25 cellular contexts compared by ENCODE assay signal in the genomic region with DNA sequence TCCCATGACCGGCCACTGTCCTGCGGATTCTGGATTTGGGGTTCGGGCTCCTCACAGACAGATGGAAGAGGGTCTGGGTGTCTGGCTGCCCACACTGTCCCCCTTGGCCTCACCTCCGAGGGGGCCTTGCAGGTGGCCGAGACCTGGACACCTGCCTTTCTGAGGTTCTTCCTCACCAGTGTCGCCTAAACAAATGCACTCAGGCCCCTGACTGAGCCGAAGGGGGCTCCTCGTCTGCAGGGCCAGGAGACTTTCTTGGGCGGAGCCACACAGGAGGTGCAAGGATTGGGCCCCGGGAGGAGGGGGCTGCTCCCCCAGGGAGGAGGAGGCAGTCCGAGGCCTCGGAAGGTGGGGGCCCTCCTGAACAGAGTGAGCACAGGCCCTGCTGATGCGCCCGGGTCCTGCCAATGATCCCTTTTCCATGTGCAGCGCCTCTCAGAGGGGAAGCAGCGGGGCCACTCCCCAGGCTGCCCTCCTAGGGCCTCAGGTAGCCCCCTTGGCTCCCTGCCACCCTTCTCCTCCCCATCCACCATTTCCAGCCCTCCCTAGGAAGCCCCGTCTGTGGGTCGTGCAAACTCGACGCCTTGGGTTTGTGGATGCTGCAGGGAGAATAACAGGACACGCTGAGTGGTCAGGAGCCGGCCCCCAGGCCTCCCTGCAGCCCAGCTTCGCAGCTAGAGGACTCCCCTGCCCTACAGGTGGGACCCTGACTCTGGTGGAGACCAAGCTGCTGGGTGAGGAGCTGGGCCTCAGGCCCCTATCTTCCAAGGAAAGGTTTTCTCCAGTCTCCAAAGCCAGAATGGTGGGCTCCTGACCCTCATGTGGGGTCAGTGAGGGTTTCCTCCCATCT.
A peak's percentile ranks its signal among the peaks of the same experiment; 100 is the strongest.
DNase-seq lines count a peak whose midpoint lies in the region; ATAC-seq and TF ChIP-seq lines count a peak whose summit lies in the region.
"Had no signal": no experiment of that assay in that cellular context is flagged by ENCODE, and none has a peak within 500 bp of the region (broad histone marks: within the 10 kb centered on the region; RNA-seq: fewer than 3 reads in every experiment).

No MANE protein-coding gene starts in this region.

- in situ Hi-C loops in IMR-90 (cut with MboI; ENCODE audit: low sequenced_read_pairs): no loop called here

- peak overlapping the region; percentile 61 for H2AK9ac ChIP-seq in IMR-90 (replicated peaks; ENCODE audit: low read depth, low read length, poor library complexity)

- H3K9ac ChIP-seq in IMR-90 (ENCODE audit: low read depth, low read length): no peak overlapping the region
- H3K9ac ChIP-seq in mesenchymal stem cell (ENCODE audit: low read length): no peak overlapping the region
- H3K9ac ChIP-seq: BLaER1 had no signal

- H2BK15ac ChIP-seq in IMR-90 (ENCODE audit: low read depth, low read length) (peak overlapping the region; percentile 91; the same call in 2 of the 3 replicates), mesenchymal stem cell (ENCODE audit: low read depth, poor library complexity, severe bottlenecking) (peak overlapping the region; percentile 54)

- no peak overlapping the region; the same call in 1 of the 2 replicates for H3K18ac ChIP-seq in IMR-90 (ENCODE audit: low read depth, low read length)
- H3K18ac ChIP-seq in mesenchymal stem cell (ENCODE audit: low read depth in 1 of 2, low read length in 2 of 2): peak overlapping the region in 1 of 2 experiments; percentile 13

- TF ChIP-seq CTCF in IMR-90 (conservative IDR thresholded peaks at IDR 0.05; ENCODE audit: low read depth, low read length): no peak
- no peak for TF ChIP-seq CTCF in osteoblast (IDR thresholded peaks at IDR 0.05; ENCODE audit: extremely low read depth, low read depth, low read length)
- no peak for TF ChIP-seq CTCF in GM20000 (IDR thresholded peaks at IDR 0.05; ENCODE audit: extremely low read depth, missing control alignments)

- peak overlapping the region; percentile 13; the same call in 1 of the 2 replicates for H4K5ac ChIP-seq in IMR-90 (ENCODE audit: low read depth, low read length)

- POLR2A ChIA-PET in IMR-90 (lab: Charles Lee; ENCODE audit: unreplicated experiment): no interaction called here

- H3K14ac ChIP-seq in IMR-90 (replicated peaks; ENCODE audit: low read depth, low read length) (no peak overlapping the region), mesenchymal stem cell (ENCODE audit: low read length in 2 of 2) (no peak overlapping the region)

- H2BK120ac ChIP-seq in IMR-90 (ENCODE audit: low read depth, low read length): peak overlapping the region; percentile 85
- H2BK120ac ChIP-seq in mesenchymal stem cell (ENCODE audit: low read depth, low read length): no peak overlapping the region

- no peaks in the 10 kb centered on the region for H4K20me1 ChIP-seq in IMR-90 (ENCODE audit: insufficient read depth, low read length)
- H4K20me1 ChIP-seq in osteoblast (ENCODE audit: insufficient read depth, low read length): no peaks in the 10 kb centered on the region
- H4K20me1 ChIP-seq: BLaER1 had no signal

- H2BK5ac ChIP-seq in IMR-90 (ENCODE audit: low read depth, low read length, poor library complexity, severe bottlenecking) (no peak overlapping the region), mesenchymal stem cell (ENCODE audit: low read depth, low read length, poor library complexity, severe bottlenecking) (no peak overlapping the region)

- H3K56ac ChIP-seq in IMR-90 (ENCODE audit: extremely low read depth, insufficient read depth, low read length): no peak overlapping the region

- peak overlapping the region; percentile 17 to 57 for H2BK12ac ChIP-seq in mesenchymal stem cell (ENCODE audit: low read length in 2 of 2)

- H4K8ac ChIP-seq in IMR-90 (ENCODE audit: low read depth in 2 of 2, low read length in 2 of 2) (no peak overlapping the region; a peak in 1 of 4 replicates), mesenchymal stem cell (ENCODE audit: low read length) (no peak overlapping the region)

- H3K4me2 ChIP-seq in IMR-90 (ENCODE audit: low read depth, low read length) (no peak overlapping the region), mesenchymal stem cell (ENCODE audit: low read length, poor library complexity, severe bottlenecking) (no peak overlapping the region), osteoblast (ENCODE audit: insufficient read depth, low read length) (no peak overlapping the region)
- H3K4me2 ChIP-seq: A549, BLaER1 had no signal

- CTCF ChIA-PET in IMR-90 (lab: Yijun Ruan, JAX): no interaction called here

- dilution Hi-C loops in IMR-90 (cut with HindIII; ENCODE audit: low sequenced_read_pairs, unreplicated experiment): no loop called here

- H3K36me3 ChIP-seq in IMR-90 (ENCODE audit: control insufficient read depth, insufficient read depth, low read length) (no peaks in the 10 kb centered on the region), mesenchymal stem cell (ENCODE audit: control insufficient read depth in 1 of 2, insufficient read depth in 2 of 2, low read depth in 1 of 2, low read length in 2 of 2) (no peaks in the 10 kb centered on the region), osteoblast (ENCODE audit: insufficient read depth, low read length) (no peaks in the 10 kb centered on the region)
- H3K36me3 ChIP-seq: BE2C, BLaER1 had no signal

- TF ChIP-seq RAD21 in IMR-90 (IDR thresholded peaks at IDR 0.05; ENCODE audit: low read length): no peak

- H3K4ac ChIP-seq in IMR-90 (ENCODE audit: low read depth, low read length) (peak overlapping the region; percentile 40), mesenchymal stem cell (ENCODE audit: low read depth in 1 of 2, low read length in 2 of 2) (no peak overlapping the region)

- no peak overlapping the region for H3K4me3 ChIP-seq in IMR-90 (ENCODE audit: insufficient read depth, low read depth, low read length)
- no peak overlapping the region for H3K4me3 ChIP-seq in mesenchymal stem cell (ENCODE audit: insufficient read depth in 1 of 2, low read depth in 1 of 2, low read length in 2 of 2)
- no peak overlapping the region for H3K4me3 ChIP-seq in osteoblast (ENCODE audit: insufficient read depth, low read length)
- H3K4me3 ChIP-seq: A549, BLaER1, GM12878 had no signal

- H3K27me3 ChIP-seq in IMR-90 (ENCODE audit: control insufficient read depth, insufficient read depth, low read length) (no peaks in the 10 kb centered on the region), mesenchymal stem cell (ENCODE audit: control insufficient read depth in 1 of 2, insufficient read depth in 1 of 2, low read length in 2 of 2) (no peaks in the 10 kb centered on the region), osteoblast (ENCODE audit: insufficient read depth, low read length) (no peaks in the 10 kb centered on the region)
- H3K27me3 ChIP-seq: BE2C, BLaER1 had no signal

- H3K9me1 ChIP-seq in IMR-90 (ENCODE audit: insufficient read depth, low read length): peaks cover 13% of the 10 kb centered on the region

- H2BK20ac ChIP-seq in IMR-90 (ENCODE audit: low read depth, low read length): peak overlapping the region; percentile 90

- 95% methylated on average over 7 of the region's 23 CpGs; no CpG with 5 or more reads in 1 of the 2 experiments for WGBS in IMR-90 (ENCODE audit: extremely low coverage in 2 of 2, insufficient read length in 1 of 2), 2 experiments
- WGBS in mesenchymal stem cell: 92% methylated on average over 22 of the region's 23 CpGs

- H3K79me1 ChIP-seq in IMR-90 (ENCODE audit: low read depth in 1 of 2, low read length in 2 of 2) (peaks cover 6 to 13% of the 10 kb centered on the region in 2 experiments; a peak in 3 of 4 replicates), mesenchymal stem cell (replicated peaks; ENCODE audit: low read length, poor library complexity, severe bottlenecking) (no peaks in the 10 kb centered on the region)

- H3K27ac ChIP-seq in IMR-90 (ENCODE audit: insufficient read depth, low read length): no peak overlapping the region
- no peak overlapping the region for H3K27ac ChIP-seq in mesenchymal stem cell (ENCODE audit: low read length, poor library complexity, severe bottlenecking)
- no peak overlapping the region for H3K27ac ChIP-seq in osteoblast (ENCODE audit: low read depth, low read length)
- H3K27ac ChIP-seq: 22Rv1, BLaER1 had no signal

- H3K4me1 ChIP-seq in IMR-90 (ENCODE audit: control insufficient read depth, insufficient read depth, low read length) (peaks cover 20% of the 10 kb centered on the region), mesenchymal stem cell (ENCODE audit: control insufficient read depth, insufficient read depth, low read depth, low read length) (peaks cover 30% of the 10 kb centered on the region), osteoblast (ENCODE audit: insufficient read depth, low read length) (peaks cover 5% of the 10 kb centered on the region)

- TF ChIP-seq POLR2A in IMR-90 (IDR thresholded peaks at IDR 0.05; ENCODE audit: low read depth, low read length): no peak

- no peaks in the 10 kb centered on the region for H3K9me3 ChIP-seq in IMR-90 (ENCODE audit: control insufficient read depth, insufficient read depth, low read length)
- peaks cover 4% of the 10 kb centered on the region for H3K9me3 ChIP-seq in mesenchymal stem cell (ENCODE audit: control insufficient read depth, low read length)
- H3K9me3 ChIP-seq in osteoblast (ENCODE audit: low read depth, low read length): no peaks in the 10 kb centered on the region
- H3K9me3 ChIP-seq: BE2C, BLaER1 had no signal

- intact Hi-C loops in Right ventricle myocardium inferior (cut with DNase I) (no loop called here), left cardiac atrium (cut with DNase I) (no loop called here), IMR-90 (cut with micrococcal nuclease) (no loop called here)

- H3K79me2 ChIP-seq in osteoblast (ENCODE audit: insufficient read depth, low read length): no peaks in the 10 kb centered on the region

- ATAC-seq in Right ventricle myocardium inferior (no peak), left cardiac atrium (no peak), IMR-90 (ENCODE audit: low read depth) (no peak), HG03457 (IDR thresholded peaks at IDR 0.05; ENCODE audit: unreplicated experiment) (no peak)
- ATAC-seq: A549, GM12878 had no signal

- H3K23ac ChIP-seq in IMR-90 (ENCODE audit: low read depth, low read length) (no peak overlapping the region), mesenchymal stem cell (ENCODE audit: low read length in 2 of 2) (no peak overlapping the region)

- peak overlapping the region; percentile 53 for H2AFZ ChIP-seq in IMR-90 (replicated peaks; ENCODE audit: low read length, poor library complexity)
- H2AFZ ChIP-seq in mesenchymal stem cell (ENCODE audit: low read depth, low read length): no peak overlapping the region
- no peak overlapping the region for H2AFZ ChIP-seq in osteoblast (ENCODE audit: low read length)

- peak overlapping the region; percentile 95 for H2AK5ac ChIP-seq in IMR-90 (ENCODE audit: low read depth, low read length)
- H2AK5ac ChIP-seq in mesenchymal stem cell (ENCODE audit: low read length, severe bottlenecking): peak overlapping the region; percentile 26

- peak overlapping the region; percentile 76 for H4K91ac ChIP-seq in IMR-90 (ENCODE audit: insufficient read depth, low read depth, low read length)
- no peak overlapping the region for H4K91ac ChIP-seq in mesenchymal stem cell (ENCODE audit: low read length)

- BruUV-seq in IMR-90 (replicated peaks; lab: Mats Ljungman, UMichigan): no TSS peak

- DNase-seq in Right ventricle myocardium inferior (ENCODE audit: missing footprints) (peak; percentile 65), left cardiac atrium (no peak), IMR-90 (no peak), mesenchymal stem cell (no peak), osteoblast (ENCODE audit: insufficient read length, low spot score, missing footprints) (peak; percentile 74), NCI-H2196 treated with DMSO at 0.1 percent for 48 hours (lab: John Stamatoyannopoulos, UW; ENCODE audit: unreplicated experiment) (no peak), GM20000 (ENCODE audit: low spot score) (no peak)
- DNase-seq: BE2C; C1 segment of cervical spinal cord; CD4-positive, alpha-beta memory T cell; CD4-positive, CD25-positive, alpha-beta regulatory T cell; CD8-positive, alpha-beta memory T cell; COR-L47; DMS 273 treated with DMSO at 0.1 percent for 48 hours; DMS153; DMS53; DMS79; DND-41; EL; GDM1 had no signal

Comparison
In these comparisons a context has a peak if more than half of its experiments do, and no peak if none do; other contexts are left out.
1. DNase-seq: peak in Right ventricle myocardium inferior (single experiment) and osteoblast (single experiment); none in left cardiac atrium (single experiment), IMR-90 (single experiment), mesenchymal stem cell (single experiment), NCI-H2196 treated with DMSO at 0.1 percent for 48 hours (single experiment) and GM20000 (single experiment).